1 cellular context compared by ENCODE assay signal in genomic region chr12:117603316-117604113, GRCh38.
TF ChIP-seq lines count a peak whose summit lies in the region.

No MANE protein-coding gene starts in this region.

TF ChIP-seq in SK-N-SH, 30 proteins besides CTCF, POLR2A, EP300 and RAD21 (continued from another document):
- TF ChIP-seq ZBTB33 (IDR thresholded peaks at IDR 0.05; ENCODE audit: borderline replicate concordance, low read depth) (no peak), MAX (IDR thresholded peaks at IDR 0.05; ENCODE audit: low read depth) (no peak), REST (IDR thresholded peaks at IDR 0.05; ENCODE audit: low read depth, low read length) (no peak), TAF1 (IDR thresholded peaks at IDR 0.05; ENCODE audit: borderline replicate concordance, low read depth, low read length) (no peak), POLR2AphosphoS5 (IDR thresholded peaks at IDR 0.05; ENCODE audit: low read depth, low read length) (no peak), GATA2 (CRISPR knock-in tag; IDR thresholded peaks at IDR 0.05) (no peak), SIN3A (IDR thresholded peaks at IDR 0.05; ENCODE audit: borderline replicate concordance, low read depth, low read length) (no peak), SMC3 (IDR thresholded peaks at IDR 0.05; ENCODE audit: low read depth, low read length) (no peak), MXI1 (IDR thresholded peaks at IDR 0.05; ENCODE audit: low read depth, low read length) (no peak), TEAD4 (IDR thresholded peaks at IDR 0.05; ENCODE audit: borderline replicate concordance, insufficient read depth) (no peak), CHD2 (IDR thresholded peaks at IDR 0.05; ENCODE audit: low read length, partially characterized antibody) (no peak), EZH2phosphoT487 (IDR thresholded peaks at IDR 0.05; ENCODE audit: borderline replicate concordance, low read depth) (no peak), JUND (IDR thresholded peaks at IDR 0.05) (no peak), ELF1 (IDR thresholded peaks at IDR 0.05) (no peak), RFX5 (IDR thresholded peaks at IDR 0.05; ENCODE audit: low read length) (no peak), YY1 (IDR thresholded peaks at IDR 0.05; ENCODE audit: low read depth) (no peak), GABPA (IDR thresholded peaks at IDR 0.05; ENCODE audit: low read depth) (no peak)
